In the genomic region with DNA sequence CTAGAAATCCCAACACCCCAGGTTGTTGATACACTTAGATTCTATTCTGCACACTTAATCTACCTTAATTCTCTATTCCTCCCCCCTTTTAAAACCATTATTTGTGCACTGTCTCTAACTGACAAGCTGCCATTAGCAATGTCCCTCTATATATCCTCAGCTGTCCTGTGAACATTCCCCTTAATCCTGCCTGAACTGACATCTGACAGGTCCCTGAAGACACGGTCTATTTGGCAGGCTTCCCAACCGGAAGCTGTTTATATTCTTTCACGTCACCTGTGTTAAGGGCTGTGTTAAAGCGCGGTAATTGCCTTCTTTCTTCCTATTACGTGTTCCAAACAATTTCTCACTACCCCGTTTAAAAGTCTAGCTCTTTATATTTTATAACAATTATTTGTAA, we compare ENCODE assay signal across 19 cellular contexts.
DNase-seq lines count a peak whose midpoint lies in the region; ATAC-seq lines count a peak whose summit lies in the region.
"Had no signal": no experiment of that assay in that cellular context is flagged by ENCODE, and none has a peak within 500 bp of the region (broad histone marks: within the 10 kb centered on the region; RNA-seq: fewer than 3 reads in every experiment).

No MANE protein-coding gene starts in this region.

- DNase-seq in HT-29 (ENCODE audit: low spot score) (peak; percentile 29), NCI-H2081 (lab: John Stamatoyannopoulos, UW) (peak; percentile 95 to 97), NCI-H748 (lab: John Stamatoyannopoulos, UW; ENCODE audit: unreplicated experiment) (peak; percentile 100), myocyte (ENCODE audit: low read depth) (peak; percentile 9), NCI-H2196 (lab: John Stamatoyannopoulos, UW; ENCODE audit: unreplicated experiment) (no peak), cortex of kidney (lab: John Stamatoyannopoulos, UW) (no peak)
- no peak for DNase-seq in activated CD4-positive, alpha-beta T cell treated with anti-CD3 and anti-CD28 coated beads, Interleukin-2, amount 50 U/mL, for 48 hours
- DNase-seq: activated CD8-positive, alpha-beta memory T cell treated with anti-CD3 and anti-CD28 coated beads for 24 hours; adrenal gland; caudate nucleus; effector memory CD4-positive, alpha-beta T cell; GF-D8; heart right ventricle; kidney; MM.1S; natural killer cell had no signal

- no peak for ATAC-seq in HG03280 (IDR thresholded peaks at IDR 0.05; ENCODE audit: unreplicated experiment)
- ATAC-seq: activated T-helper 17 cell treated with anti-CD3 and anti-CD28 coated beads, Interleukin-2, amount 50 U/mL, for 72 hours; heart right ventricle; natural killer cell; WTC11 had no signal

Comparison
In these comparisons a context has a peak if more than half of its experiments do, and no peak if none do; other contexts are left out.
1. DNase-seq: peak in HT-29 (single experiment), NCI-H2081 (2 of 2), NCI-H748 (single experiment) and myocyte (single experiment); none in activated CD4-positive, alpha-beta T cell treated with anti-CD3 and anti-CD28 coated beads, Interleukin-2, amount 50 U/mL, for 48 hours (0 of 2), NCI-H2196 (single experiment) and cortex of kidney (single experiment).